Comparison of ENCODE assay signal across 8 cellular contexts in genomic region chr13:94595006-94595942, GRCh38. TPM values are rescaled to one million over a fixed set of nuclear protein-coding genes. Genes with fewer than 3 reads are reported as not detected.
DNase-seq lines count a peak whose midpoint lies in the region; ATAC-seq and TF ChIP-seq lines count a peak whose summit lies in the region.

No MANE protein-coding gene starts in this region.

- TF ChIP-seq CTCF in fibroblast of the aortic adventitia (IDR thresholded peaks at IDR 0.05; ENCODE audit: insufficient read depth, low read length), result no peak
- TF ChIP-seq CTCF in omental fat pad (IDR thresholded peaks at IDR 0.05), result no peak

- H3K4me3 Mint-ChIP-seq in activated T-cell treated with anti-CD3 and anti-CD28 coated beads, Interleukin-2, amount 50 U/mL, for 4 hours, result peak overlapping the region; percentile 93

- POLR2A ChIA-PET in HEK293T (lab: Yijun Ruan, JAX), result interaction anchor here (0.8 to 2.6 kb wide), 32 partner anchors 9 to 1876 kb away, joined by 3 to 66 read pairs (median 6); no protein-coding TSS in a partner anchor

- no peaks in the 10 kb centered on the region for H3K9me3 Mint-ChIP-seq in activated T-cell treated with anti-CD3 and anti-CD28 coated beads, Interleukin-2, amount 50 U/mL, for 4 hours

- H3K36me3 Mint-ChIP-seq in activated T-cell treated with anti-CD3 and anti-CD28 coated beads, Interleukin-2, amount 50 U/mL, for 4 hours (ENCODE audit: insufficient read depth), result peaks cover 11% of the 10 kb centered on the region

- CTCF ChIA-PET in HEK293T (lab: Yijun Ruan, JAX), result interaction anchor here (0.9 to 1.4 kb wide), 4 partner anchors 9 to 161 kb away, joined by 3 to 6 read pairs (median 4); no protein-coding TSS in a partner anchor

- H3K4me1 Mint-ChIP-seq in activated T-cell treated with anti-CD3 and anti-CD28 coated beads, Interleukin-2, amount 50 U/mL, for 4 hours (ENCODE audit: low read depth), result peaks cover 33% of the 10 kb centered on the region

- DNase-seq in DMS53 (lab: John Stamatoyannopoulos, UW) (peak; percentile 17), DMS53 treated with DMSO at 0.1 percent for 48 hours (lab: John Stamatoyannopoulos, UW; ENCODE audit: unreplicated experiment) (no peak), HEK293T (ENCODE audit: extremely low spot score) (peak; percentile 68), MV-4-11 (lab: John Stamatoyannopoulos, UW) (peak; percentile 28), fibroblast of the aortic adventitia (ENCODE audit: low read depth) (peak; percentile 28), omental fat pad (ENCODE audit: low spot score) (no peak), NCI-H1436 (lab: John Stamatoyannopoulos, UW) (no peak)
- peak; percentile 7 for DNase-seq in activated T-cell treated with anti-CD3 and anti-CD28 coated beads, Interleukin-2, amount 50 U/mL, for 4 hours

- H3K27me3 Mint-ChIP-seq in activated T-cell treated with anti-CD3 and anti-CD28 coated beads, Interleukin-2, amount 50 U/mL, for 4 hours (ENCODE audit: low read depth), result no peaks in the 10 kb centered on the region

- peak overlapping the region; percentile 96 for H3K4me3 ChIP-seq in fibroblast of the aortic adventitia (ENCODE audit: low read depth, low read length)

- peak; percentile 69 to 75 for ATAC-seq in activated T-cell treated with anti-CD3 and anti-CD28 coated beads, Interleukin-2, amount 50 U/mL, for 4 hours
- peak; percentile 76 for ATAC-seq in omental fat pad (ENCODE audit: low FRiP score)

TF ChIP-seq in HEK293T, 16 proteins besides CTCF, POLR2A, EP300 and RAD21:
- TF ChIP-seq LEF1 (IDR thresholded peaks at IDR 0.05; ENCODE audit: borderline replicate concordance) (no peak), NFRKB (IDR thresholded peaks at IDR 0.05) (no peak), PKNOX1 (IDR thresholded peaks at IDR 0.05) (no peak), ARNT (IDR thresholded peaks at IDR 0.05) (no peak), FOXA1 (IDR thresholded peaks at IDR 0.05) (no peak), TARDBP (IDR thresholded peaks at IDR 0.05) (no peak), BHLHE40 (IDR thresholded peaks at IDR 0.05; ENCODE audit: borderline replicate concordance) (no peak), ELF4 (IDR thresholded peaks at IDR 0.05) (no peak), ZNF384 (IDR thresholded peaks at IDR 0.05) (no peak), SP1 (IDR thresholded peaks at IDR 0.05) (no peak), FOXM1 (IDR thresholded peaks at IDR 0.05; ENCODE audit: borderline replicate concordance) (no peak), FOXK2 (IDR thresholded peaks at IDR 0.05) (no peak), L3MBTL2 (conservative IDR thresholded peaks at IDR 0.05) (no peak)

RNA-seq across cellular contexts. Expression of gene TGDS, which starts 0.7 kb away (rescaled TPM):
- 10 to 100 TPM; 22.0 to 27.8 (median 26.4) TPM for total RNA-seq in activated T-cell treated with anti-CD3 and anti-CD28 coated beads, Interleukin-2, amount 50 U/mL, for 4 hours
- total RNA-seq in fibroblast of the aortic adventitia (ENCODE audit: low replicate concordance) (3.0 and 14.9 TPM in 2 replicates), omental fat pad (10 to 100 TPM; 10.7 to 21.3 (median 13.7) TPM)

RNA-seq across cellular contexts. Expression of gene GPR180, which starts 6.4 kb away (rescaled TPM):
- 1 to 10 TPM; 6.0 to 8.3 (median 7.0) TPM for total RNA-seq in activated T-cell treated with anti-CD3 and anti-CD28 coated beads, Interleukin-2, amount 50 U/mL, for 4 hours
- total RNA-seq in fibroblast of the aortic adventitia (ENCODE audit: low replicate concordance) (2.5 and 12.6 TPM in 2 replicates), omental fat pad (10 to 100 TPM in 2 of 4 donors, 1 to 10 TPM in 2; 5.3 to 33.4 (median 12.9) TPM)

Comparison
In these comparisons a context has a peak if more than half of its experiments do, and no peak if none do; other contexts are left out.
1. DNase-seq: peak in DMS53 (single experiment), HEK293T (single experiment), MV-4-11 (single experiment), activated T-cell treated with anti-CD3 and anti-CD28 coated beads, Interleukin-2, amount 50 U/mL, for 4 hours (single experiment) and fibroblast of the aortic adventitia (single experiment); none in DMS53 treated with DMSO at 0.1 percent for 48 hours (single experiment), omental fat pad (single experiment) and NCI-H1436 (single experiment).